Comparison of ENCODE assay signal across 1 cellular context in genomic region chr1:183739082-183739481, GRCh38.
TF ChIP-seq lines count a peak whose summit lies in the region.

No MANE protein-coding gene starts in this region.

TF ChIP-seq in IMR-90, 13 proteins besides CTCF, POLR2A, EP300 and RAD21:
- TF ChIP-seq RFX5 (IDR thresholded peaks at IDR 0.05; ENCODE audit: low read depth, low read length) (no peak), MAFK (IDR thresholded peaks at IDR 0.05; ENCODE audit: low read depth, low read length) (no peak), SMC3 (IDR thresholded peaks at IDR 0.05; ENCODE audit: low read depth, low read length) (no peak), CEBPB (IDR thresholded peaks at IDR 0.05; ENCODE audit: low read depth, low read length) (no peak), MXI1 (IDR thresholded peaks at IDR 0.05; ENCODE audit: borderline replicate concordance, low read depth, low read length) (no peak), BHLHE40 (IDR thresholded peaks at IDR 0.05; ENCODE audit: low read depth, low read length) (no peak), CHD1 (IDR thresholded peaks at IDR 0.05; ENCODE audit: low read depth, low read length) (no peak), NFE2L2 (IDR thresholded peaks at IDR 0.05; ENCODE audit: low read depth, low read length) (no peak), FOS (IDR thresholded peaks at IDR 0.05; ENCODE audit: low read depth, low read length) (no peak), MAZ (IDR thresholded peaks at IDR 0.05; ENCODE audit: borderline replicate concordance, low read depth, low read length) (no peak), ELK1 (IDR thresholded peaks at IDR 0.05; ENCODE audit: borderline replicate concordance, low read depth, low read length) (no peak), RCOR1 (IDR thresholded peaks at IDR 0.05; ENCODE audit: insufficient replicate concordance, low read length) (no peak)
- TF ChIP-seq, protein P1, sequence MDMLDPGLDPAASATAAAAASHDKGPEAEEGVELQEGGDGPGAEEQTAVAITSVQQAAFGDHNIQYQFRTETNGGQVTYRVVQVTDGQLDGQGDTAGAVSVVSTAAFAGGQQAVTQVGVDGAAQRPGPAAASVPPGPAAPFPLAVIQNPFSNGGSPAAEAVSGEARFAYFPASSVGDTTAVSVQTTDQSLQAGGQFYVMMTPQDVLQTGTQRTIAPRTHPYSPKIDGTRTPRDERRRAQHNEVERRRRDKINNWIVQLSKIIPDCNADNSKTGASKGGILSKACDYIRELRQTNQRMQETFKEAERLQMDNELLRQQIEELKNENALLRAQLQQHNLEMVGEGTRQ (IDR thresholded peaks at IDR 0.05; ENCODE audit: low read depth, low read length), result no peak
